ENCODE assay signal across 6 cellular contexts in the genomic region with DNA sequence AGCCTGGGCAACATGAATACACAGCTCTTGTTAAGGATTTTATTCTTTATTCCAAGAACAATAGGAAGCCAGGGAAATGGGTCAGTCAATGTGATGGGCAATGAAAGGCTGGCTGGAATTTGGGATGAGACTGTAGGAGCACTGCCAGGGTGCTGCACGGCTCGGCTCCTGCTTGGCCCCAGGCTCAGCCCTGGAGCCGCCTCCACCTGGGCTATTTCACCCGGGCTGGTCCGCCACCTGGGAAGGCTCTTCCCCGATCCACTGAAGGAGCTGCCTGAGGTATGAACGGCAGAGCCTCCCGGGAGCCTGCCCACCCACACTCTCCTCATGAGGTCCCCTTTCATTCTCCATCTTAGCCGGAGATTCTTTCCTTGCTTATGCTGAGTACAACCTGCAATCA.
"Had no signal": no experiment of that assay in that cellular context is flagged by ENCODE, and none has a peak within 500 bp of the region (broad histone marks: within the 10 kb centered on the region; RNA-seq: fewer than 3 reads in every experiment).

No MANE protein-coding gene starts in this region.

- H3K27ac Mint-ChIP-seq: IgD-negative memory B cell had no signal

- H3K27ac ChIP-seq: HL-60 had no signal

- H3K9me3 Mint-ChIP-seq: IgD-negative memory B cell had no signal

- H3K4me3 Mint-ChIP-seq: IgD-negative memory B cell had no signal

- DNase-seq: IMR-90, KBM-7 had no signal

- ATAC-seq: HepG2, K562 had no signal

- H3K4me3 ChIP-seq: K562 had no signal
